7 cellular contexts compared by ENCODE assay signal in the genomic region with DNA sequence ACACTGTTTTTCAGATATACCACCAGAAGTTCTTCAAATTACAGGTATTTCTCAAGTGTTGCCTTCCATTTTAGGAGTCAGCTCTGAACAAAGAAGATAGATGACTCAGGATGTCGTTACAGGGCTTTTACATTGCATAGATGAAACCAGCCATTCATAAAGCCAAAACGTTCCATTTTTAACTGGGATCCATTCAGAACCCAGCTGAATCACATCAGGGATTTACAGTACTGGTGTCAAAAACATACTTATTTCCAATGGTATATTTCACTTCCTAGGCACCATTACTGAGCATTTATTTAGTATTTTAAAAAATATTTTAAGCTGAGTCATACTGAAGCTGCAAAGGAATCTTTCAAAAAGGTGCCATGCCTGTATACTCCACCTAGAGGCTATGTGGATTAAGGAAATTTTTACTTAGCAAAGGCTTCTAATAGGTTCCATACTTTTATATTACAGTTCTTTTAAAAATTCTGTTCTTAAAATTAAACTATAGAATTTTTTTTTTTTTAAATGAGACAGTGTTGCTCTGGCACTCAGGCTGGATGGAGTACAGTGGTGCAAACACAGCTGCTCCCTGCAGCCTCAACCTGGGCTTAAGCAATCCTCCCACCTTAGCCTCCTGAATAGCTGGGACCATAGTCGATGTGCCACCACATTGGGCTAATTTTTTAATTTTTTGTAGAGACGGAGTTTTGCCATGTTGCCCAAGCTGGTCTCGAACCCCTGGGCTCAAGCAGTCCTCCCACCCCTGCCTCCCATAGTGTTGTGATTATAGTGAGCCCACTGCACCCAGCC. TPM values are rescaled to one million over a fixed set of nuclear protein-coding genes. Genes with fewer than 3 reads are reported as not detected.
A peak's percentile ranks its signal among the peaks of the same experiment; 100 is the strongest.
DNase-seq lines count a peak whose midpoint lies in the region; ATAC-seq and TF ChIP-seq lines count a peak whose summit lies in the region.

No MANE protein-coding gene starts in this region.

- H3K4me3 ChIP-seq in SJSA1 = peak overlapping the region; percentile 94
- H3K4me3 ChIP-seq in epithelial cell of esophagus (ENCODE audit: low read length) = peak overlapping the region; percentile 78
- H3K4me3 ChIP-seq in retinal pigment epithelial cell (ENCODE audit: low read length) = peak overlapping the region; percentile 68

- peak; percentile 18 for ATAC-seq in GM19455 (IDR thresholded peaks at IDR 0.05; ENCODE audit: unreplicated experiment)

- TF ChIP-seq CTCF in epithelial cell of esophagus (IDR thresholded peaks at IDR 0.05; ENCODE audit: insufficient read depth, low read depth, low read length, missing control alignments) = peak; percentile 55
- TF ChIP-seq CTCF in retinal pigment epithelial cell (conservative IDR thresholded peaks at IDR 0.05; ENCODE audit: low read depth, low read length) = peak; percentile 58

- no peak for TF ChIP-seq EP300 in Ishikawa (IDR thresholded peaks at IDR 0.05; ENCODE audit: borderline replicate concordance)

- 0 out of 2 replicates have a peak, but pooled peaks cover 4% of the 10 kb centered on the region for H3K9me3 ChIP-seq in SJSA1 (replicated peaks)

- H3K36me3 ChIP-seq in SJSA1 = peaks cover 44% of the 10 kb centered on the region

- H3K27ac ChIP-seq in SJSA1 = peak overlapping the region; percentile 93

- TF ChIP-seq RAD21 in Ishikawa (IDR thresholded peaks at IDR 0.05; ENCODE audit: low read depth) = no peak

- H3K4me1 ChIP-seq in SJSA1 (replicated peaks) = peaks cover 20% of the 10 kb centered on the region

- DNase-seq in Daoy (ENCODE audit: low read depth) = peak; percentile 62
- DNase-seq in SJSA1 (ENCODE audit: low read depth in 1 of 2, low spot score in 2 of 2) = peak in 1 of 2 experiments; percentile 88
- DNase-seq in epithelial cell of esophagus (ENCODE audit: low read depth) = peak; percentile 80
- DNase-seq in retinal pigment epithelial cell (ENCODE audit: low read depth) = no peak
- DNase-seq in hippocampal formation (lab: John Stamatoyannopoulos, UW) = no peak

- no peaks in the 10 kb centered on the region for H3K27me3 ChIP-seq in SJSA1 (replicated peaks)

TF ChIP-seq in Ishikawa, 13 proteins besides CTCF, POLR2A, EP300 and RAD21:
- TF ChIP-seq CEBPB (IDR thresholded peaks at IDR 0.05) = no peak
- TF ChIP-seq EGR1 (IDR thresholded peaks at IDR 0.05) = no peak
- TF ChIP-seq CREB1 (IDR thresholded peaks at IDR 0.05; ENCODE audit: low read depth) = no peak
- no peak for TF ChIP-seq TEAD4 (IDR thresholded peaks at IDR 0.05)
- TF ChIP-seq YY1 (IDR thresholded peaks at IDR 0.05; ENCODE audit: low read depth) = 0 out of 2 replicates have a peak, but pooled peaks have one; percentile 33

RNA-seq across cellular contexts. Expression of a gene that starts 2.6 kb away (rescaled TPM):
- 41.5 and 42.5 TPM in 2 replicates for total RNA-seq in Daoy (2014; rRNA removed; shearing (Covaris generic))
- 38.4 and 51.9 TPM in 2 replicates for total RNA-seq in SJSA1 (2014; rRNA removed; shearing (Covaris generic))

RNA-seq across cellular contexts. Expression of a gene that starts 38.4 kb away (rescaled TPM):
- total RNA-seq in Daoy (2014; rRNA removed; shearing (Covaris generic)) = 6.9 and 17.1 TPM in 2 replicates
- total RNA-seq in SJSA1 (2014; rRNA removed; shearing (Covaris generic)) = 6.7 and 8.0 TPM in 2 replicates

Comparison
In these comparisons a context has a peak if more than half of its experiments do, and no peak if none do; other contexts are left out.
1. DNase-seq: peak in Daoy (single experiment) and epithelial cell of esophagus (single experiment); none in retinal pigment epithelial cell (single experiment) and hippocampal formation (0 of 2).
2. Peak in every context shown above with its lines, with median percentiles within 50 percentile points of each other: H3K4me3 ChIP-seq.